In genomic region chr18:3458378-3458777, GRCh38 we compare ENCODE assay signal across 11 cellular contexts. TPM values are rescaled to one million over a fixed set of nuclear protein-coding genes. Genes with fewer than 3 reads are reported as not detected.
DNase-seq lines count a peak whose midpoint lies in the region; ATAC-seq, FAIRE-seq and TF ChIP-seq lines count a peak whose summit lies in the region.
"Had no signal": no experiment of that assay in that cellular context is flagged by ENCODE, and none has a peak within 500 bp of the region (broad histone marks: within the 10 kb centered on the region; RNA-seq: fewer than 3 reads in every experiment).

No MANE protein-coding gene starts in this region.

- peak overlapping the region; percentile 11; the same call in 1 of the 2 replicates for H3K4me2 ChIP-seq in PC-9

- H3K27ac ChIP-seq in PC-9: peak overlapping the region; percentile 36

- peaks cover 93% of the 10 kb centered on the region for H3F3A ChIP-seq in PC-9 (ENCODE audit: insufficient read depth, low read depth)

- no peaks in the 10 kb centered on the region for H3K9me3 ChIP-seq in PC-9 (ENCODE audit: insufficient read depth, low read depth)

- H3K9me3 Mint-ChIP-seq in effector memory CD8-positive, alpha-beta T cell: peaks cover 0 to 2% of the 10 kb centered on the region in 2 donors
- peaks cover 12% of the 10 kb centered on the region for H3K9me3 Mint-ChIP-seq in osteocyte (ENCODE audit: unreplicated experiment)

- H4K20me1 ChIP-seq in PC-9 (ENCODE audit: insufficient read depth): peaks cover 47% of the 10 kb centered on the region

- H3K27ac Mint-ChIP-seq in effector memory CD8-positive, alpha-beta T cell: peak overlapping the region; percentile 94 to 100
- peak overlapping the region; percentile 50 for H3K27ac Mint-ChIP-seq in osteocyte (ENCODE audit: unreplicated experiment)

- H3K27me3 ChIP-seq in PC-9 (ENCODE audit: insufficient read depth, low read depth): no peaks in the 10 kb centered on the region; the same call in 1 of the 2 replicates

- H3K27me3 Mint-ChIP-seq in effector memory CD8-positive, alpha-beta T cell: no peaks in the 10 kb centered on the region
- no peaks in the 10 kb centered on the region for H3K27me3 Mint-ChIP-seq in osteocyte (ENCODE audit: unreplicated experiment)

- no peak overlapping the region for H2AFZ ChIP-seq in PC-9

- peak overlapping the region; percentile 69 to 74 for H3K4me3 Mint-ChIP-seq in effector memory CD8-positive, alpha-beta T cell
- no peak overlapping the region for H3K4me3 Mint-ChIP-seq in osteocyte (ENCODE audit: unreplicated experiment)

- intact Hi-C loops in PC-9 (cut with micrococcal nuclease; ENCODE audit: unreplicated experiment) (no loop called here), posterior cingulate gyrus (cut with DNase I) (no loop called here)

- no TSS peak for BruUV-seq in PC-9 (replicated peaks; lab: Mats Ljungman, UMichigan)

- peaks cover 34 to 53% of the 10 kb centered on the region in 2 donors for H3K4me1 Mint-ChIP-seq in effector memory CD8-positive, alpha-beta T cell (ENCODE audit: low read depth in 2 of 2)
- peaks cover 70% of the 10 kb centered on the region for H3K4me1 Mint-ChIP-seq in osteocyte (ENCODE audit: unreplicated experiment)

- H3K4me3 ChIP-seq in PC-9: no peak overlapping the region

- TF ChIP-seq POLR2A in H54 (IDR thresholded peaks at IDR 0.05; ENCODE audit: low read depth, low read length): no peak

- H3K9me2 ChIP-seq in PC-9 (ENCODE audit: insufficient read depth): no peaks in the 10 kb centered on the region

- H3K36me3 Mint-ChIP-seq in effector memory CD8-positive, alpha-beta T cell (ENCODE audit: insufficient read depth): peaks cover 25% of the 10 kb centered on the region
- H3K36me3 Mint-ChIP-seq in osteocyte (ENCODE audit: unreplicated experiment): peaks cover 56% of the 10 kb centered on the region

- H3K36me3 ChIP-seq in PC-9 (ENCODE audit: low read depth): peaks cover 55% of the 10 kb centered on the region

- CTCF ChIA-PET in PC-9 (lab: Charles Lee): no interaction called here

- no peak for TF ChIP-seq CTCF in PC-9 (conservative IDR thresholded peaks at IDR 0.05)
- TF ChIP-seq CTCF in osteocyte (IDR thresholded peaks at IDR 0.05): no peak

- H3K4me1 ChIP-seq in PC-9 (replicated peaks; ENCODE audit: insufficient read depth): peaks cover 49% of the 10 kb centered on the region

- DNase-seq in DMS53 (lab: John Stamatoyannopoulos, UW): peak; percentile 81
- DNase-seq in PC-9: no peak
- peak; percentile 21 to 26 (median 24) for DNase-seq in effector memory CD8-positive, alpha-beta T cell
- DNase-seq in osteocyte (ENCODE audit: extremely low spot score, unreplicated experiment): no peak
- DNase-seq in posterior cingulate gyrus: no peak
- no peak for DNase-seq in H54 (ENCODE audit: insufficient read length, low spot score)
- DNase-seq: effector CD8-positive, alpha-beta T cell; NCI-H1436 had no signal

- POLR2A ChIA-PET in PC-9 (lab: Charles Lee; ENCODE audit: unreplicated experiment): interaction anchor here (0.6 to 0.7 kb wide), 2 partner anchors 48 to 126 kb away, joined by 3 to 11 read pairs; no protein-coding TSS in a partner anchor

- FAIRE-seq in H54 (lab: Jason Lieb, UNC): no peak

- peaks cover 65% of the 10 kb centered on the region for H3K79me2 ChIP-seq in PC-9 (ENCODE audit: low read depth)

- ATAC-seq in effector memory CD8-positive, alpha-beta T cell (replicated peaks): peak; percentile 70
- ATAC-seq in HG03175 (IDR thresholded peaks at IDR 0.05; ENCODE audit: unreplicated experiment) (no peak), SK-N-SH treated with all-trans-retinoic acid at 6 μM for 48 hours (no peak)
- ATAC-seq: Right ventricle myocardium inferior had no signal

TF ChIP-seq in SK-N-SH treated with all-trans-retinoic acid at 6 μM for 48 hours, 23 proteins besides CTCF, POLR2A, EP300 and RAD21:
- TF ChIP-seq ZNF8 (CRISPR knock-in tag; IDR thresholded peaks at IDR 0.05) (no peak), ZFP3 (CRISPR knock-in tag; IDR thresholded peaks at IDR 0.05) (no peak)

RNA-seq across cellular contexts. Expression of gene TGIF1, which starts 8.4 kb away (rescaled TPM):
- total RNA-seq in PC-9 (2021) (188 and 203 TPM in 2 replicates), osteocyte (83.0 and 90.7 TPM in 2 replicates)

Comparison
In these comparisons a context has a peak if more than half of its experiments do, and no peak if none do; other contexts are left out.
1. DNase-seq: peak in DMS53 (single experiment) and effector memory CD8-positive, alpha-beta T cell (3 of 3); none in PC-9 (0 of 2), osteocyte (single experiment), posterior cingulate gyrus (0 of 10) and H54 (single experiment).